1 cellular context compared by ENCODE assay signal in genomic region chr6:135814043-135814442, GRCh38.
TF ChIP-seq lines count a peak whose summit lies in the region.

No MANE protein-coding gene starts in this region.

TF ChIP-seq in GM23338, 12 proteins besides CTCF, POLR2A, EP300 and RAD21 (continued from another document):
- no peak for TF ChIP-seq ZNF462 (CRISPR knock-in tag; IDR thresholded peaks at IDR 0.05)
- no peak for TF ChIP-seq CREB1 (CRISPR knock-in tag; IDR thresholded peaks at IDR 0.05; ENCODE audit: low read depth)
- TF ChIP-seq JUNB (IDR thresholded peaks at IDR 0.05; ENCODE audit: unreplicated experiment): no peak
- TF ChIP-seq ETS1 (IDR thresholded peaks at IDR 0.05): no peak
- TF ChIP-seq POLR2AphosphoS5 (IDR thresholded peaks at IDR 0.05; ENCODE audit: low read depth): no peak
- TF ChIP-seq ZNF331 (CRISPR knock-in tag; IDR thresholded peaks at IDR 0.05; ENCODE audit: low read depth): no peak
- no peak for TF ChIP-seq EZH2 (IDR thresholded peaks at IDR 0.05; ENCODE audit: low read depth, unreplicated experiment)
TF ChIP-seq in GM23338: peak in this region for 0.
